22 cellular contexts compared by ENCODE assay signal in the genomic region with DNA sequence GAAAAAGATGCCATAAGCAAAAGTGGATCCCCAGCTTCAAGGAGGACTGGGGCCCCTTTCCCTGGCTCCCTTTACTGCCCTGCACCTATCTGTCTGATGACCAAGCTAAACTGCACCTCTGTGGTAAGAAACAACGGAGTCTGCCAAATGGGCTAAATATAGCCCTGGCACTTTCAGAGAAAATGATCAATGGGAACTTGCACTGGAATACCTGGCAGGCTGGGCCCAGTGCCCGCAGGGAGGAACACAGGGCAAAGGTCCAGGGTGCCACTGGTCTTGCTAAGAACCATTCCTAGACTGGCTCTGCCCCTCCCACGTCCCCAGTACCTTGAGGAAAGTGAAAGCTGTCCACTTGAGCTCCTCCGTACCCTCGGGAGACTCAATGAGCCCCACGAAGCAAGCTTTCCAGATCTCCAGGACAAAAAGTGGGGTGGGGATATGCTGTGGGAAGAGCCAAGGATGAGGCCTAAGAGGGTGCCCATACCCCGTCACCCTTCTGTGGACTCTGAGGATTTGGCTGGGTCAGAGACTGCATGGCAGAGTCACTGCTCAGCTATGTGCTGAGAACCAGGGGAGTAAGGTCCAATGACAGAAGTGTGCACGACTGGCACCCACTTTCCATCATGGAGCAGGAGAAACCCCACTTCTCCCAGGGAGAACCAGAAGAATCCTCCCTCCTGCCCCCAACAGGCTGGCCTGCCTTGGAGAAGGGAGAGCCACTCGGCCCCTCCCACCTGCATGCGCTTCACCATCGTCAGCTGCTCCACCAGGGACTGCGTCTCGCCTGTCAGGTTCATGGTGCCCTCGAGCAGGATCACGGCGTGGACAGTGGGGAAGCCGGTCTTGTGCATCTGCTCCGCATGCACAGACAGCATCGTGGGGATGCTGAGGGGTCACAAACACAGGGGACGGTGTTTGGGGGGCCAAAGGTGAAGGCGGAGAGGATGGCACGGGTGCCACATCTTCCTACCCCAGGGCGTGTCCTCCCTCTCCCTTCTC. TPM values are rescaled to one million over a fixed set of nuclear protein-coding genes. Genes with fewer than 3 reads are reported as not detected.
DNase-seq lines count a peak whose midpoint lies in the region; ATAC-seq and TF ChIP-seq lines count a peak whose summit lies in the region.
"Had no signal": no experiment of that assay in that cellular context is flagged by ENCODE, and none has a peak within 500 bp of the region (broad histone marks: within the 10 kb centered on the region; RNA-seq: fewer than 3 reads in every experiment).

No MANE protein-coding gene starts in this region.

- no peaks in the 10 kb centered on the region for H3K9me3 Mint-ChIP-seq in endodermal cell
- no peaks in the 10 kb centered on the region for H3K9me3 Mint-ChIP-seq in stimulated activated naive B cell treated with anti-CD40 and anti-IgM and Interleukin-4, amounts not matched to agents 10 μg/mL and 1 μg/mL and 100 μg/mL, for 72 hours
- H3K9me3 Mint-ChIP-seq: natural killer cell; T-helper 1 cell treated with Interleukin-12 subunit alpha and Interleukin-12 subunit beta and Interleukin-4 antibody, amounts not matched to agents 30 μg/mL and 1 μg/mL, for 36 hours had no signal

- H3K4me1 ChIP-seq in endodermal cell (ENCODE audit: control insufficient read depth, insufficient read depth, low read length), result no peaks in the 10 kb centered on the region
- H3K4me1 ChIP-seq in mucosa of descending colon (ENCODE audit: low read depth), result peaks cover 18% of the 10 kb centered on the region
- H3K4me1 ChIP-seq: left lung, tibial nerve had no signal

- in situ Hi-C loops in ACHN (cut with HindIII; ENCODE audit: low pct_ligation_motif_present, low pct_unique_long_range_greater_than_20kb, low sequenced_read_pairs), result no loop called here

- H3K4me1 Mint-ChIP-seq in endodermal cell, result peaks cover 2% of the 10 kb centered on the region
- peaks cover 0 to 4% of the 10 kb centered on the region in 2 donors for H3K4me1 Mint-ChIP-seq in stimulated activated naive B cell treated with anti-CD40 and anti-IgM and Interleukin-4, amounts not matched to agents 10 μg/mL and 1 μg/mL and 100 μg/mL, for 72 hours
- H3K4me1 Mint-ChIP-seq: natural killer cell had no signal

- no peak overlapping the region for H3K27ac ChIP-seq in endodermal cell (ENCODE audit: low read depth, low read length)
- H3K27ac ChIP-seq in dorsolateral prefrontal cortex, result no peak overlapping the region
- H3K27ac ChIP-seq: HL-60, left lung, VCaP had no signal

- no peak overlapping the region for H3K4me3 ChIP-seq in LNCaP clone FGC (ENCODE audit: low read depth, low read length)
- H3K4me3 ChIP-seq in endodermal cell (ENCODE audit: low read length), result no peak overlapping the region
- H3K4me3 ChIP-seq in mucosa of descending colon, result no peak overlapping the region
- no peak overlapping the region for H3K4me3 ChIP-seq in dorsolateral prefrontal cortex
- H3K4me3 ChIP-seq: left lung, tibial nerve had no signal

- WGBS in endodermal cell (ENCODE audit: insufficient coverage in 1 of 2, insufficient read length in 1 of 2), 2 experiments, result 94 to 100% methylated on average over 14 to 23 of the region's 23 CpGs

- H3K27me3 ChIP-seq in endodermal cell (ENCODE audit: control insufficient read depth, insufficient read depth, low read length, poor library complexity, severe bottlenecking) (no peaks in the 10 kb centered on the region), dorsolateral prefrontal cortex (no peaks in the 10 kb centered on the region)
- H3K27me3 ChIP-seq: left lung, tibial nerve had no signal

- peak; percentile 86 for DNase-seq in LNCaP clone FGC (ENCODE audit: low read depth)
- DNase-seq in endodermal cell, result peak; percentile 37
- peak; percentile 88 to 93 (median 90) for DNase-seq in mucosa of descending colon
- no peak for DNase-seq in stimulated activated naive B cell treated with anti-CD40 and anti-IgM and Interleukin-4, amounts not matched to agents 10 μg/mL and 1 μg/mL and 100 μg/mL, for 72 hours
- DNase-seq in NK-92 (lab: John Stamatoyannopoulos, UW; ENCODE audit: unreplicated experiment), result no peak
- no peak for DNase-seq in NCI-H2029 (lab: John Stamatoyannopoulos, UW)
- DNase-seq in dorsolateral prefrontal cortex, result no peak
- DNase-seq in ACHN, result no peak
- DNase-seq: anterior cingulate cortex; cerebellar nuclear complex; EL; left lung; natural killer cell; NCI-H1092 treated with DMSO at 0.1 percent for 48 hours; NCI-H2107; NCI-H524 treated with DMSO at 0.1 percent for 48 hours; stimulated activated CD4-positive, alpha-beta T cell treated with anti-CD3 and anti-CD28 coated beads, Interleukin-12 subunit alpha, Interleukin-12 subunit beta, amount 100 ng/mL, for 4 hours had no signal

- no peak for TF ChIP-seq CTCF in LNCaP clone FGC (IDR thresholded peaks at IDR 0.05; ENCODE audit: control insufficient read depth, extremely low read depth, insufficient read depth)
- no peak for TF ChIP-seq CTCF in endodermal cell (conservative IDR thresholded peaks at IDR 0.05)
- TF ChIP-seq CTCF in mucosa of descending colon (IDR thresholded peaks at IDR 0.05), result no peak
- no peak for TF ChIP-seq CTCF in dorsolateral prefrontal cortex (IDR thresholded peaks at IDR 0.05 in 54 of 56, conservative IDR thresholded peaks at IDR 0.05 in 2 of 56; ENCODE audit: low read depth in 1 of 56, partially characterized antibody in 56 of 56)

- no peak overlapping the region for H3K4me3 Mint-ChIP-seq in endodermal cell
- no peak overlapping the region for H3K4me3 Mint-ChIP-seq in stimulated activated naive B cell treated with anti-CD40 and anti-IgM and Interleukin-4, amounts not matched to agents 10 μg/mL and 1 μg/mL and 100 μg/mL, for 72 hours
- H3K4me3 Mint-ChIP-seq: natural killer cell; T-helper 1 cell treated with Interleukin-12 subunit alpha and Interleukin-12 subunit beta and Interleukin-4 antibody, amounts not matched to agents 30 μg/mL and 1 μg/mL, for 36 hours had no signal

- H3K9me3 ChIP-seq in endodermal cell (ENCODE audit: control insufficient read depth, low read length) (no peaks in the 10 kb centered on the region), mucosa of descending colon (no peaks in the 10 kb centered on the region)
- H3K9me3 ChIP-seq: left lung, tibial nerve had no signal

- H3K36me3 ChIP-seq in endodermal cell (ENCODE audit: control insufficient read depth, insufficient read depth, low read length), result peaks cover 63% of the 10 kb centered on the region
- peaks cover 3% of the 10 kb centered on the region for H3K36me3 ChIP-seq in mucosa of descending colon (ENCODE audit: low read depth)

- H3K27me3 Mint-ChIP-seq in endodermal cell (ENCODE audit: insufficient read depth), result no peaks in the 10 kb centered on the region
- H3K27me3 Mint-ChIP-seq in stimulated activated naive B cell treated with anti-CD40 and anti-IgM and Interleukin-4, amounts not matched to agents 10 μg/mL and 1 μg/mL and 100 μg/mL, for 72 hours, result no peaks in the 10 kb centered on the region
- H3K27me3 Mint-ChIP-seq: progenitor cell of endocrine pancreas had no signal

- peak; percentile 91 for ATAC-seq in mucosa of descending colon
- ATAC-seq in stimulated activated naive B cell treated with anti-CD40 and anti-IgM and Interleukin-4, amounts not matched to agents 10 μg/mL and 1 μg/mL and 100 μg/mL, for 72 hours (replicated peaks), result no peak
- ATAC-seq: left lung, natural killer cell had no signal

- no peak overlapping the region for H3K27ac Mint-ChIP-seq in endodermal cell
- peak overlapping the region; percentile 9 for H3K27ac Mint-ChIP-seq in stimulated activated naive B cell treated with anti-CD40 and anti-IgM and Interleukin-4, amounts not matched to agents 10 μg/mL and 1 μg/mL and 100 μg/mL, for 72 hours
- H3K27ac Mint-ChIP-seq: natural killer cell; progenitor cell of endocrine pancreas; T-helper 1 cell treated with Interleukin-12 subunit alpha and Interleukin-12 subunit beta and Interleukin-4 antibody, amounts not matched to agents 30 μg/mL and 1 μg/mL, for 36 hours had no signal

- no peak overlapping the region for H3K9ac ChIP-seq in endodermal cell (ENCODE audit: extremely low read depth, low read length, poor library complexity, severe bottlenecking)

- peaks cover 54% of the 10 kb centered on the region for H3K36me3 Mint-ChIP-seq in endodermal cell (ENCODE audit: low read depth)
- peaks cover 39 to 63% of the 10 kb centered on the region in 2 donors for H3K36me3 Mint-ChIP-seq in stimulated activated naive B cell treated with anti-CD40 and anti-IgM and Interleukin-4, amounts not matched to agents 10 μg/mL and 1 μg/mL and 100 μg/mL, for 72 hours

- intact Hi-C loops in mucosa of descending colon (cut with DNase I, micrococcal nuclease), result loop anchor here in 1 of 2 donors (10.0 kb wide), 1 partner anchor 142 kb away; a partner anchor contains a TSS
- intact Hi-C loops in dorsolateral prefrontal cortex (cut with DNase I), result no loop called here

RNA-seq across cellular contexts. Expression of a gene that starts 17.4 kb away (rescaled TPM):
- total RNA-seq in endodermal cell (not detected), mucosa of descending colon (not detected), dorsolateral prefrontal cortex (100 to 1,000 TPM in 1 of 120 experiments, 10 to 100 TPM in 8, 1 to 10 TPM in 30, under 1 TPM in 25, not detected in 56; 0.30 to 105 (median 1.8) TPM)
- not detected for polyA plus RNA-seq in endodermal cell (2013, experiment 1 of 2)
- polyA plus RNA-seq in endodermal cell (2013, experiment 2 of 2), result not detected
- total RNA-seq: natural killer cell, progenitor cell of endocrine pancreas had no signal

RNA-seq across cellular contexts. Expression of a gene that starts 21.6 kb away (rescaled TPM):
- 100 to 1,000 TPM; 106 to 124 TPM for total RNA-seq in endodermal cell
- polyA plus RNA-seq in endodermal cell (2013, experiment 1 of 2), result 119 TPM
- polyA plus RNA-seq in endodermal cell (2013, experiment 2 of 2), result 101 TPM
- 10 to 100 TPM; 76.6 to 90.2 (median 87.4) TPM for total RNA-seq in mucosa of descending colon
- 100 to 1,000 TPM in 59 of 120 experiments, 10 to 100 TPM in 61; 59.5 to 156 (median 99.1) TPM for total RNA-seq in dorsolateral prefrontal cortex

RNA-seq across cellular contexts. Expression of a gene that starts 30.1 kb away (rescaled TPM):
- total RNA-seq in endodermal cell (10 to 100 TPM; 12.7 to 14.4 TPM), mucosa of descending colon (100 to 1,000 TPM in 1 of 3 donors, 10 to 100 TPM in 2; 56.8 to 114 (median 60.0) TPM), dorsolateral prefrontal cortex (100 to 1,000 TPM; 178 to 301 (median 231) TPM)
- polyA plus RNA-seq in endodermal cell (2013, experiment 1 of 2), result 16.0 TPM
- polyA plus RNA-seq in endodermal cell (2013, experiment 2 of 2), result 15.5 TPM

RNA-seq across cellular contexts. Expression of a gene that starts 52.0 kb away (rescaled TPM):
- total RNA-seq in endodermal cell, result 100 to 1,000 TPM; 152 to 164 TPM
- 142 TPM for polyA plus RNA-seq in endodermal cell (2013, experiment 1 of 2)
- 132 TPM for polyA plus RNA-seq in endodermal cell (2013, experiment 2 of 2)
- 100 to 1,000 TPM in 1 of 3 donors, 10 to 100 TPM in 2; 96.0 to 126 (median 96.8) TPM for total RNA-seq in mucosa of descending colon
- 100 to 1,000 TPM in 50 of 120 experiments, 10 to 100 TPM in 70; 70.5 to 136 (median 98.5) TPM for total RNA-seq in dorsolateral prefrontal cortex

Comparison
In these comparisons a context has a peak if more than half of its experiments do, and no peak if none do; other contexts are left out.
1. DNase-seq: peak in LNCaP clone FGC (single experiment), endodermal cell (single experiment) and mucosa of descending colon (3 of 3); none in stimulated activated naive B cell treated with anti-CD40 and anti-IgM and Interleukin-4, amounts not matched to agents 10 μg/mL and 1 μg/mL and 100 μg/mL, for 72 hours (single experiment), NK-92 (single experiment), NCI-H2029 (single experiment), dorsolateral prefrontal cortex (0 of 10) and ACHN (single experiment).